Comparison of ENCODE assay signal across 30 cellular contexts in genomic region chr1:160164121-160164520, GRCh38. TPM values are rescaled to one million over a fixed set of nuclear protein-coding genes. Genes with fewer than 3 reads are reported as not detected.
"Had no signal": no experiment of that assay in that cellular context is flagged by ENCODE, and none has a peak within 500 bp of the region (broad histone marks: within the 10 kb centered on the region; RNA-seq: fewer than 3 reads in every experiment).

No MANE protein-coding gene starts in this region.

- H3K4me3 ChIP-seq: coronary artery, dorsolateral prefrontal cortex, gastrocnemius medialis, heart left ventricle had no signal

- H3K4me1 ChIP-seq: foreskin keratinocyte had no signal

- DNase-seq: activated CD4-positive, alpha-beta memory T cell treated with anti-CD3 and anti-CD28 coated beads, Interleukin-2, amount 10 ng/mL, durations not matched to agents 7 days and 5 days; activated CD4-positive, alpha-beta T cell treated with anti-CD3 and anti-CD28 coated beads for 1 hour; activated CD4-positive, alpha-beta T cell treated with anti-CD3 and anti-CD28 coated beads for 4 hours; activated CD4-positive, alpha-beta T cell treated with anti-CD3 and anti-CD28 coated beads, Interleukin-2, amount 10 ng/mL, durations not matched to agents 7 days and 5 days; activated CD4-positive, alpha-beta T cell treated with anti-CD3 and anti-CD28 coated beads, Interleukin-2, amount 50 U/mL, for 4 hours; activated CD8-positive, alpha-beta memory T cell treated with anti-CD3 and anti-CD28 coated beads, Interleukin-2, amount 50 U/mL, for 48 hours; activated effector memory CD4-positive, alpha-beta T cell treated with Interleukin-2 at 50 U/mL for 16 hours; activated gamma-delta T cell treated with Interleukin-2 at 50 U/mL for 16 hours; activated naive CD4-positive, alpha-beta T cell treated with anti-CD3 and anti-CD28 coated beads, Interleukin-2, amount 50 U/mL, for 16 hours; activated naive CD4-positive, alpha-beta T cell treated with Interleukin-2 at 50 U/mL for 16 hours; activated T-cell treated with anti-CD3 and anti-CD28 coated beads for 4 hours; activated T-cell treated with anti-CD3 and anti-CD28 coated beads, Interleukin-2, amount 50 U/mL, for 4 hours; amniotic stem cell; anterior cingulate cortex; brain microvascular endothelial cell; dorsolateral prefrontal cortex; effector memory CD4-positive, alpha-beta T cell; endodermal cell; foreskin keratinocyte; gastrocnemius medialis; glutamatergic neuron; heart left ventricle; hypothalamus; T1000 had no signal

- H3K27me3 ChIP-seq: brain microvascular endothelial cell, dorsolateral prefrontal cortex, gastrocnemius medialis, heart left ventricle had no signal

- H3K9me3 ChIP-seq: gastrocnemius medialis, heart left ventricle had no signal

- H3K36me3 ChIP-seq: brain microvascular endothelial cell, gastrocnemius medialis, heart left ventricle had no signal

- H3K27ac ChIP-seq: brain microvascular endothelial cell, coronary artery, foreskin keratinocyte, gastrocnemius medialis, heart left ventricle had no signal

- FAIRE-seq: astrocyte, bronchial epithelial cell had no signal

- ATAC-seq: activated T-cell treated with anti-CD3 and anti-CD28 coated beads, Interleukin-2, amount 50 U/mL, for 4 hours; activated T-helper 17 cell treated with anti-CD3 and anti-CD28 coated beads, Interleukin-2, amount 50 U/mL, for 72 hours; esophagus mucosa; foreskin keratinocyte; heart left ventricle had no signal

RNA-seq across cellular contexts. Expression of gene ATP1A4, which starts 12.7 kb away (rescaled TPM):
- total RNA-seq: activated CD4-positive, alpha-beta T cell treated with anti-CD3 and anti-CD28 coated beads, Interleukin-2, amount 10 ng/mL, durations not matched to agents 7 days and 5 days; activated T-cell treated with anti-CD3 and anti-CD28 coated beads, Interleukin-2, amount 50 U/mL, for 4 hours; astrocyte; bronchial epithelial cell; epithelial cell of proximal tubule; esophagus mucosa; foreskin keratinocyte had no signal
- polyA plus RNA-seq: foreskin keratinocyte had no signal

RNA-seq across cellular contexts. Expression of gene CASQ1, which starts 26.3 kb away (rescaled TPM):
- total RNA-seq: activated CD4-positive, alpha-beta T cell treated with anti-CD3 and anti-CD28 coated beads, Interleukin-2, amount 10 ng/mL, durations not matched to agents 7 days and 5 days; activated T-cell treated with anti-CD3 and anti-CD28 coated beads, Interleukin-2, amount 50 U/mL, for 4 hours; activated T-helper 17 cell treated with anti-CD3 and anti-CD28 coated beads, Interleukin-2, amount 50 U/mL, for 72 hours; bronchial epithelial cell; epithelial cell of proximal tubule; foreskin keratinocyte had no signal
- polyA plus RNA-seq: foreskin keratinocyte had no signal

RNA-seq across cellular contexts. Expression of gene ATP1A2, which starts 48.6 kb away (rescaled TPM):
- total RNA-seq: activated CD4-positive, alpha-beta memory T cell treated with anti-CD3 and anti-CD28 coated beads, Interleukin-2, amount 10 ng/mL, durations not matched to agents 7 days and 5 days; activated CD4-positive, alpha-beta T cell treated with anti-CD3 and anti-CD28 coated beads, Interleukin-2, amount 10 ng/mL, durations not matched to agents 7 days and 5 days; activated T-cell treated with anti-CD3 and anti-CD28 coated beads, Interleukin-2, amount 50 U/mL, for 4 hours; activated T-helper 17 cell treated with anti-CD3 and anti-CD28 coated beads, Interleukin-2, amount 50 U/mL, for 72 hours; bronchial epithelial cell; epithelial cell of proximal tubule; foreskin keratinocyte had no signal
- polyA plus RNA-seq: foreskin keratinocyte had no signal
